In genomic region chr11:132962026-132962425, GRCh38 we compare ENCODE assay signal across 10 cellular contexts.
A peak's percentile ranks its signal among the peaks of the same experiment; 100 is the strongest.
DNase-seq lines count a peak whose midpoint lies in the region; ATAC-seq and TF ChIP-seq lines count a peak whose summit lies in the region.
"Had no signal": no experiment of that assay in that cellular context is flagged by ENCODE, and none has a peak within 500 bp of the region (broad histone marks: within the 10 kb centered on the region; RNA-seq: fewer than 3 reads in every experiment).

No MANE protein-coding gene starts in this region.

- peak overlapping the region; percentile 46 for H3K27ac ChIP-seq in angular gyrus (ENCODE audit: low read depth, low read length)

- no peak for TF ChIP-seq CTCF in GM12865 (IDR thresholded peaks at IDR 0.05; ENCODE audit: insufficient read depth, low read depth, low read length, missing control alignments)

- no peak overlapping the region for H3K4me3 ChIP-seq in GM12865 (ENCODE audit: low read depth, low read length)

- peak; percentile 11 for DNase-seq in GM12865 (ENCODE audit: low read depth)
- peak; percentile 23 for DNase-seq in hepatic stellate cell (ENCODE audit: low spot score)
- DNase-seq in superior temporal gyrus (ENCODE audit: extremely low spot score), result peak; percentile 84
- DNase-seq in SIG-M5 (lab: John Stamatoyannopoulos, UW), result no peak
- DNase-seq in GF-D8 (lab: John Stamatoyannopoulos, UW), result no peak
- DNase-seq: activated naive CD8-positive, alpha-beta T cell treated with anti-CD3 and anti-CD28 coated beads, Interleukin-2, amount 10 ng/mL, durations not matched to agents 7 days and 5 days; DMS79; NCI-H1105 had no signal

- ATAC-seq in GM18907 (IDR thresholded peaks at IDR 0.05; ENCODE audit: unreplicated experiment), result no peak

Comparison
In these comparisons a context has a peak if more than half of its experiments do, and no peak if none do; other contexts are left out.
1. DNase-seq: peak in GM12865 (single experiment), hepatic stellate cell (single experiment) and superior temporal gyrus (single experiment); none in SIG-M5 (single experiment) and GF-D8 (single experiment).